Comparison of ENCODE assay signal across 8 cellular contexts in genomic region chr7:1193593-1194424, GRCh38. TPM values are rescaled to one million over a fixed set of nuclear protein-coding genes. Genes with fewer than 3 reads are reported as not detected.
DNase-seq lines count a peak whose midpoint lies in the region; ATAC-seq lines count a peak whose summit lies in the region.

No MANE protein-coding gene starts in this region.

- in situ Hi-C loops in Caki2 (cut with HindIII; ENCODE audit: low pct_unique_long_range_greater_than_20kb, low sequenced_read_pairs) = no loop called here

- no peak for ATAC-seq in HG02970 (IDR thresholded peaks at IDR 0.05; ENCODE audit: low FRiP score, unreplicated experiment)
- no peak for ATAC-seq in GM19328 (IDR thresholded peaks at IDR 0.05; ENCODE audit: unreplicated experiment)

- H3K4me3 Mint-ChIP-seq in T-helper 2 cell treated with Interferon-gamma antibody and Interleukin-4, amounts not matched to agents 5 μg/mL and 100 μg/mL, for 36 hours = no peak overlapping the region

- H3K27ac Mint-ChIP-seq in T-helper 2 cell treated with Interferon-gamma antibody and Interleukin-4, amounts not matched to agents 5 μg/mL and 100 μg/mL, for 36 hours = peak overlapping the region; percentile 20

- peaks cover 15% of the 10 kb centered on the region for H3K36me3 Mint-ChIP-seq in T-helper 2 cell treated with Interferon-gamma antibody and Interleukin-4, amounts not matched to agents 5 μg/mL and 100 μg/mL, for 36 hours (ENCODE audit: low read depth)

- peaks cover 3% of the 10 kb centered on the region for H3K27me3 Mint-ChIP-seq in T-helper 2 cell treated with Interferon-gamma antibody and Interleukin-4, amounts not matched to agents 5 μg/mL and 100 μg/mL, for 36 hours (ENCODE audit: low read depth)

- H3K4me1 Mint-ChIP-seq in T-helper 2 cell treated with Interferon-gamma antibody and Interleukin-4, amounts not matched to agents 5 μg/mL and 100 μg/mL, for 36 hours (ENCODE audit: low read depth) = peaks cover 21% of the 10 kb centered on the region

- peaks cover 12% of the 10 kb centered on the region for H3K9me3 Mint-ChIP-seq in T-helper 2 cell treated with Interferon-gamma antibody and Interleukin-4, amounts not matched to agents 5 μg/mL and 100 μg/mL, for 36 hours

- DNase-seq in Caki2 (ENCODE audit: low read depth) (peak; percentile 35), HT1080 (ENCODE audit: low read depth) (peak; percentile 23), dedifferentiated amniotic fluid mesenchymal stem cell (ENCODE audit: extremely low spot score) (peak; percentile 22), midbrain (lab: John Stamatoyannopoulos, UW) (peak; percentile 64), islet precursor cell (no peak)
- DNase-seq in T-helper 2 cell treated with Interferon-gamma antibody and Interleukin-4, amounts not matched to agents 5 μg/mL and 100 μg/mL, for 36 hours (ENCODE audit: low spot score) = peak; percentile 39

RNA-seq across cellular contexts. Expression of gene ZFAND2A, which starts 33.8 kb away (rescaled TPM):
- total RNA-seq in Caki2 (2014; rRNA removed; shearing (Covaris generic); ENCODE audit: low replicate concordance) = 22.4 TPM in 2 replicates
- total RNA-seq in HT1080 (2014; rRNA removed; shearing (Covaris generic)) = 22.5 and 25.9 TPM in 2 replicates
- polyA plus RNA-seq in HT1080 (2015; cell fraction: cytosol; rRNA removed) = 8.1 and 9.7 TPM in 2 replicates
- polyA plus RNA-seq in HT1080 (2015; cell fraction: nucleus; rRNA removed) = 14.3 and 15.9 TPM in 2 replicates

RNA-seq across cellular contexts. Expression of gene UNCX, which starts 38.9 kb away (rescaled TPM):
- total RNA-seq in Caki2 (2014; rRNA removed; shearing (Covaris generic); ENCODE audit: low replicate concordance) = not detected in 2 replicates
- total RNA-seq in HT1080 (2014; rRNA removed; shearing (Covaris generic)) = not detected in 2 replicates
- polyA plus RNA-seq in HT1080 (2015; cell fraction: cytosol; rRNA removed) = not detected in 2 replicates
- polyA plus RNA-seq in HT1080 (2015; cell fraction: nucleus; rRNA removed) = not detected in 2 replicates
